Comparison of ENCODE assay signal across 7 cellular contexts in genomic region chr17:82003411-82004381, GRCh38. TPM values are rescaled to one million over a fixed set of nuclear protein-coding genes. Genes with fewer than 3 reads are reported as not detected.
DNase-seq lines count a peak whose midpoint lies in the region; ATAC-seq and TF ChIP-seq lines count a peak whose summit lies in the region.
"Had no signal": no experiment of that assay in that cellular context is flagged by ENCODE, and none has a peak within 500 bp of the region (broad histone marks: within the 10 kb centered on the region; RNA-seq: fewer than 3 reads in every experiment).

No MANE protein-coding gene starts in this region.

- POLR2A ChIA-PET in HCT116 (lab: Charles Lee): interaction anchor here (1.0 to 1.2 kb wide), 2 partner anchors 16 to 19 kb away, joined by 3 to 4 read pairs; partner anchors contain the start of genes CENPX and LRRC45
- POLR2A ChIA-PET in MCF 10A (lab: Yijun Ruan, JAX): interaction anchor here (0.6 to 3.7 kb wide), 8 partner anchors 12 to 290 kb away, joined by 3 to 31 read pairs (median 9); partner anchors contain the start of genes CENPX and LRRC45

- peaks cover 10% of the 10 kb centered on the region for H3K4me1 Mint-ChIP-seq in MCF 10A (ENCODE audit: insufficient read depth, unreplicated experiment)

- no peak overlapping the region for H2AFZ ChIP-seq in HCT116 (ENCODE audit: low read depth, low read length, poor library complexity, severe bottlenecking)

- no peak for TF ChIP-seq POLR2A in HCT116 (IDR thresholded peaks at IDR 0.05; ENCODE audit: borderline replicate concordance, extremely low read depth, insufficient read depth, insufficient read length)

- no peak overlapping the region for H3K4me3 Mint-ChIP-seq in MCF 10A (ENCODE audit: unreplicated experiment)

- peak overlapping the region; percentile 86 for H3K27ac ChIP-seq in HCT116 (ENCODE audit: low read depth, low read length)
- H3K27ac ChIP-seq: testis had no signal

- BruUV-seq in HCT116 (replicated peaks; lab: Mats Ljungman, UMichigan) (no TSS peak), MCF 10A (replicated peaks; lab: Mats Ljungman, UMichigan) (no TSS peak)

- RAD21 ChIA-PET in HCT116 (lab: Charles Lee; ENCODE audit: low non-redundant PET in 1 of 2, low total read pairs in 2 of 2, uncharacterized antibody in 2 of 2, unreplicated experiment in 2 of 2): interaction anchor here (0.5 to 1.0 kb wide), 3 partner anchors 18 to 33 kb away, joined by 3 read pairs; no protein-coding TSS in a partner anchor

- peak overlapping the region in 1 of 2 experiments; percentile 27; a peak in 2 of 4 replicates for H3K4me3 ChIP-seq in HCT116 (replicated peaks in 1 of 2; ENCODE audit: low read depth in 1 of 2, low read length in 2 of 2)
- H3K4me3 ChIP-seq: testis had no signal

- peaks cover 6% of the 10 kb centered on the region for H3K36me3 Mint-ChIP-seq in MCF 10A (ENCODE audit: insufficient read depth, unreplicated experiment)

- ATAC-seq in HCT116 (peak; percentile 86), HG03039 (IDR thresholded peaks at IDR 0.05; ENCODE audit: unreplicated experiment) (no peak), HG02970 (IDR thresholded peaks at IDR 0.05; ENCODE audit: low FRiP score, unreplicated experiment) (no peak)

- no peaks in the 10 kb centered on the region for H3K9me2 ChIP-seq in HCT116 (ENCODE audit: insufficient read depth)

- H3K27me3 ChIP-seq in HCT116 (ENCODE audit: insufficient read depth, low read length): no peaks in the 10 kb centered on the region
- H3K27me3 ChIP-seq: testis had no signal

- peak; percentile 84 for DNase-seq in HCT116 (ENCODE audit: low read depth, low spot score)
- DNase-seq in MCF 10A (ENCODE audit: unreplicated experiment): peak; percentile 95
- peak; percentile 95 for DNase-seq in posterior vena cava (ENCODE audit: low spot score)
- no peak for DNase-seq in middle frontal gyrus (ENCODE audit: extremely low spot score, low spot score)
- DNase-seq: testis had no signal

- peaks cover 44 to 60% of the 10 kb centered on the region in 2 experiments for H3K4me1 ChIP-seq in HCT116 (ENCODE audit: control insufficient read depth in 1 of 2, insufficient read depth in 2 of 2, low read length in 2 of 2)
- H3K4me1 ChIP-seq: testis had no signal

- TF ChIP-seq RAD21 in HCT116 (IDR thresholded peaks at IDR 0.05; ENCODE audit: low read depth): no peak

- TF ChIP-seq CTCF in HCT116 (IDR thresholded peaks at IDR 0.05 in 2 of 3, conservative IDR thresholded peaks at IDR 0.05 in 1 of 3; ENCODE audit: borderline replicate concordance in 1 of 3, insufficient read depth in 1 of 3, low read depth in 2 of 3, low read length in 2 of 3) (peak in 2 of 3 experiments; percentile 18 to 20; a peak in 1 of 6 replicates), MCF 10A (IDR thresholded peaks at IDR 0.05; ENCODE audit: unreplicated experiment) (no peak)

- H3K27ac Mint-ChIP-seq in MCF 10A (ENCODE audit: low read depth, unreplicated experiment): no peak overlapping the region

- no peaks in the 10 kb centered on the region for H3K9me3 Mint-ChIP-seq in MCF 10A (ENCODE audit: unreplicated experiment)

- H3K36me3 ChIP-seq in HCT116 (ENCODE audit: control insufficient read depth in 1 of 2, insufficient read depth in 2 of 2, low read length in 2 of 2): no peaks in the 10 kb centered on the region; a peak in 1 of 4 replicates

- H3K9ac ChIP-seq in HCT116 (ENCODE audit: low read length): peak overlapping the region; percentile 66

- no peaks in the 10 kb centered on the region for H3K9me3 ChIP-seq in HCT116 (ENCODE audit: control insufficient read depth in 1 of 2, insufficient read depth in 1 of 2, low read depth in 1 of 2, low read length in 2 of 2)
- H3K9me3 ChIP-seq: testis had no signal

- CTCF ChIA-PET in HCT116 (lab: Charles Lee) (interaction anchor here (0.6 to 3.3 kb wide), 6 partner anchors 17 to 112 kb away, joined by 3 to 23 read pairs (median 3); partner anchors contain the start of genes CENPX, DCXR and LRRC45), MCF 10A (lab: Yijun Ruan, JAX) (interaction anchor here (0.6 to 2.2 kb wide), 8 partner anchors 13 to 72 kb away, joined by 3 to 10 read pairs (median 5); partner anchors contain the start of genes CENPX, LRRC45 and NOTUM)

- no peaks in the 10 kb centered on the region for H3K79me2 ChIP-seq in HCT116 (ENCODE audit: insufficient read depth, low read length)

- no peaks in the 10 kb centered on the region for H3K27me3 Mint-ChIP-seq in MCF 10A (ENCODE audit: insufficient read depth, unreplicated experiment)

- intact Hi-C loops in HCT116 (cut with micrococcal nuclease) (loop anchor here (2.0 kb wide), 2 partner anchors 17 to 27 kb away; partner anchors contain the start of gene ASPSCR1), MCF 10A (cut with micrococcal nuclease) (loop anchor here (2.0 kb wide), 1 partner anchor 27 kb away; the partner anchor contains the start of gene ASPSCR1), posterior vena cava (cut with DNase I) (no loop called here)

- H4K20me1 ChIP-seq in HCT116 (ENCODE audit: insufficient read depth): no peaks in the 10 kb centered on the region

- peak overlapping the region; percentile 69 for H3K4me2 ChIP-seq in HCT116 (ENCODE audit: low read length)

TF ChIP-seq in HCT116, 20 proteins besides CTCF, POLR2A, EP300 and RAD21 (continues in another document):
- TF ChIP-seq SP1 (IDR thresholded peaks at IDR 0.05; ENCODE audit: low read depth) (peak; percentile 96), EGR1 (IDR thresholded peaks at IDR 0.05; ENCODE audit: low read depth) (peak; percentile 99), POLR2AphosphoS5 (IDR thresholded peaks at IDR 0.05; ENCODE audit: low read depth, low read length) (0 out of 2 replicates have a peak, but pooled peaks have one; percentile 44), YY1 (IDR thresholded peaks at IDR 0.05; ENCODE audit: extremely low read depth, insufficient replicate concordance, low read depth, low read length) (no peak), SRF (IDR thresholded peaks at IDR 0.05; ENCODE audit: low read depth) (no peak), TCF7L2 (IDR thresholded peaks at IDR 0.05; ENCODE audit: borderline replicate concordance, extremely low read depth, insufficient read depth, insufficient read length) (peak; percentile 99), CBX3 (IDR thresholded peaks at IDR 0.05; ENCODE audit: low read depth) (no peak), ATF3 (IDR thresholded peaks at IDR 0.05) (no peak), CEBPB (IDR thresholded peaks at IDR 0.05; ENCODE audit: low read depth) (no peak), ZBTB33 (IDR thresholded peaks at IDR 0.05; ENCODE audit: extremely low read depth, insufficient replicate concordance, low read length) (no peak), ELF1 (IDR thresholded peaks at IDR 0.05; ENCODE audit: borderline replicate concordance, low read depth) (no peak), ZNF274 (IDR thresholded peaks at IDR 0.05; ENCODE audit: low read depth, low read length) (no peak), MAX (IDR thresholded peaks at IDR 0.05) (peak; percentile 100), JUND (IDR thresholded peaks at IDR 0.05) (no peak; the same call in 1 of the 2 replicates), SIN3A (IDR thresholded peaks at IDR 0.05; ENCODE audit: low read depth) (no peak), FOSL1 (IDR thresholded peaks at IDR 0.05; ENCODE audit: low read depth) (no peak; the same call in 1 of the 2 replicates), EZH2phosphoT487 (IDR thresholded peaks at IDR 0.05; ENCODE audit: borderline replicate concordance) (no peak), ZFX (IDR thresholded peaks at IDR 0.05) (peak; percentile 89; the same call in 1 of the 2 replicates), EZH2 (IDR thresholded peaks at IDR 0.05) (no peak)

RNA-seq across cellular contexts. Expression of gene CENPX, which starts 19.0 kb away (rescaled TPM):
- total RNA-seq in HCT116 (2021; ENCODE audit: unreplicated experiment) (184 TPM), MCF 10A (2022) (27.6 and 35.6 TPM in 2 replicates), posterior vena cava (10 to 100 TPM; 30.9 to 31.7 TPM)
- 149 and 157 TPM in 2 replicates for polyA plus RNA-seq in HCT116 (2012)

RNA-seq across cellular contexts. Expression of gene LRRC45, which starts 19.4 kb away (rescaled TPM):
- total RNA-seq in HCT116 (2021; ENCODE audit: unreplicated experiment): 40.1 TPM
- 17.3 and 17.4 TPM in 2 replicates for polyA plus RNA-seq in HCT116 (2012)
- 2.6 and 3.4 TPM in 2 replicates for total RNA-seq in MCF 10A (2022)
- 1 to 10 TPM; 3.8 to 5.7 TPM for total RNA-seq in posterior vena cava

RNA-seq across cellular contexts. Expression of gene ASPSCR1, which starts 26.3 kb away (rescaled TPM):
- total RNA-seq in HCT116 (2021; ENCODE audit: unreplicated experiment) (51.0 TPM), MCF 10A (2022) (24.9 and 29.7 TPM in 2 replicates), posterior vena cava (10 to 100 TPM; 19.6 to 25.2 TPM)
- 36.7 and 38.7 TPM in 2 replicates for polyA plus RNA-seq in HCT116 (2012)

RNA-seq across cellular contexts. Expression of gene RAC3, which starts 27.8 kb away (rescaled TPM):
- total RNA-seq in HCT116 (2021; ENCODE audit: unreplicated experiment) (120 TPM), MCF 10A (2022) (7.1 and 9.7 TPM in 2 replicates), posterior vena cava (1 to 10 TPM; 1.0 to 1.3 TPM)
- 114 and 123 TPM in 2 replicates for polyA plus RNA-seq in HCT116 (2012)

RNA-seq across cellular contexts. Expression of gene DCXR, which starts 33.8 kb away (rescaled TPM):
- total RNA-seq in HCT116 (2021; ENCODE audit: unreplicated experiment): 306 TPM
- polyA plus RNA-seq in HCT116 (2012): 324 and 351 TPM in 2 replicates
- 77.9 and 111 TPM in 2 replicates for total RNA-seq in MCF 10A (2022)
- total RNA-seq in posterior vena cava: 10 to 100 TPM; 44.1 to 52.1 TPM

Comparison
In these comparisons a context has a peak if more than half of its experiments do, and no peak if none do; other contexts are left out.
1. intact Hi-C loops: an anchor here in HCT116 (2.0 kb wide) and MCF 10A (2.0 kb wide); none called in posterior vena cava.